Comparison of ENCODE assay signal across 9 cellular contexts in genomic region chr1:216310776-216311175, GRCh38.
A peak's percentile ranks its signal among the peaks of the same experiment; 100 is the strongest.
DNase-seq lines count a peak whose midpoint lies in the region; ATAC-seq and TF ChIP-seq lines count a peak whose summit lies in the region.
"Had no signal": no experiment of that assay in that cellular context is flagged by ENCODE, and none has a peak within 500 bp of the region (broad histone marks: within the 10 kb centered on the region; RNA-seq: fewer than 3 reads in every experiment).

No MANE protein-coding gene starts in this region.

- H3K4me3 ChIP-seq in RWPE2 (ENCODE audit: severe bottlenecking), result no peak overlapping the region
- no peak overlapping the region for H3K4me3 ChIP-seq in hepatocyte

- peaks cover 11% of the 10 kb centered on the region for H3K4me1 ChIP-seq in RWPE2 (ENCODE audit: insufficient read depth, poor library complexity, severe bottlenecking)
- no peaks in the 10 kb centered on the region for H3K4me1 ChIP-seq in hepatocyte (ENCODE audit: insufficient read depth)
- H3K4me1 ChIP-seq: parathyroid adenoma had no signal

- H3K79me2 ChIP-seq in hepatocyte, result no peaks in the 10 kb centered on the region
- H3K79me2 ChIP-seq: parathyroid adenoma had no signal

- H3K36me3 Mint-ChIP-seq in activated naive CD8-positive, alpha-beta T cell treated with anti-CD3 and anti-CD28 coated beads for 36 hours, result no peaks in the 10 kb centered on the region

- no peaks in the 10 kb centered on the region for H3K4me1 Mint-ChIP-seq in activated naive CD8-positive, alpha-beta T cell treated with anti-CD3 and anti-CD28 coated beads for 36 hours

- no peak overlapping the region for H3K27ac ChIP-seq in RWPE2 (ENCODE audit: poor library complexity, severe bottlenecking)
- H3K27ac ChIP-seq in hepatocyte, result no peak overlapping the region
- H3K27ac ChIP-seq: parathyroid adenoma had no signal

- no peaks in the 10 kb centered on the region for H3K27me3 Mint-ChIP-seq in activated naive CD8-positive, alpha-beta T cell treated with anti-CD3 and anti-CD28 coated beads for 36 hours

- H3K9me3 Mint-ChIP-seq in activated naive CD8-positive, alpha-beta T cell treated with anti-CD3 and anti-CD28 coated beads for 36 hours, result peaks cover 2% of the 10 kb centered on the region

- WGBS in hepatocyte (ENCODE audit: low lambda C conversion rate, missing lambda C conversion rate), result 16% methylated on average over 4 of the region's 4 CpGs

- no peak overlapping the region for H3K4me2 ChIP-seq in hepatocyte

- H3K27ac Mint-ChIP-seq in activated naive CD8-positive, alpha-beta T cell treated with anti-CD3 and anti-CD28 coated beads for 36 hours, result no peak overlapping the region

- H3K4me3 Mint-ChIP-seq in activated naive CD8-positive, alpha-beta T cell treated with anti-CD3 and anti-CD28 coated beads for 36 hours, result no peak overlapping the region

- H2AFZ ChIP-seq in hepatocyte, result no peak overlapping the region
- H2AFZ ChIP-seq: parathyroid adenoma had no signal

- H3K9me3 ChIP-seq in RWPE2 (ENCODE audit: severe bottlenecking), result no peaks in the 10 kb centered on the region
- H3K9me3 ChIP-seq in hepatocyte (ENCODE audit: low read depth), result no peaks in the 10 kb centered on the region

- no peaks in the 10 kb centered on the region for H3K36me3 ChIP-seq in RWPE2 (ENCODE audit: low read depth)
- no peaks in the 10 kb centered on the region for H3K36me3 ChIP-seq in hepatocyte (replicated peaks; ENCODE audit: insufficient read depth, low read depth)

- ATAC-seq in RWPE2 (ENCODE audit: low read depth) (no peak), GM18858 (IDR thresholded peaks at IDR 0.05; ENCODE audit: unreplicated experiment) (no peak), omental fat pad (ENCODE audit: low FRiP score) (no peak)

- H4K20me1 ChIP-seq in hepatocyte (ENCODE audit: insufficient read depth, poor library complexity, severe bottlenecking), result no peaks in the 10 kb centered on the region

- DNase-seq in GM04504 (ENCODE audit: low read depth) (peak; percentile 23), HT1080 (ENCODE audit: low read depth) (peak; percentile 30), RWPE2 (ENCODE audit: low spot score) (no peak), hepatocyte (ENCODE audit: low spot score) (peak; percentile 50), omental fat pad (ENCODE audit: low spot score) (no peak)
- DNase-seq in activated naive CD8-positive, alpha-beta T cell treated with anti-CD3 and anti-CD28 coated beads for 36 hours, result no peak
- no peak for DNase-seq in activated CD4-positive, alpha-beta T cell treated with anti-CD3 and anti-CD28 coated beads, Interleukin-2, amount 50 U/mL, for 4 hours

- TF ChIP-seq CTCF in RWPE2 (IDR thresholded peaks at IDR 0.05; ENCODE audit: poor library complexity, severe bottlenecking) (peak; percentile 30), hepatocyte (IDR thresholded peaks at IDR 0.05; ENCODE audit: poor library complexity) (peak; percentile 52), omental fat pad (IDR thresholded peaks at IDR 0.05) (no peak)

- H3K9me2 ChIP-seq in hepatocyte (replicated peaks; ENCODE audit: insufficient read depth), result no peaks in the 10 kb centered on the region

- H3K27me3 ChIP-seq in RWPE2 (ENCODE audit: insufficient read depth, poor library complexity, severe bottlenecking), result no peaks in the 10 kb centered on the region
- H3K27me3 ChIP-seq in hepatocyte, result no peaks in the 10 kb centered on the region

Comparison
In these comparisons a context has a peak if more than half of its experiments do, and no peak if none do; other contexts are left out.
1. DNase-seq: peak in GM04504 (single experiment), HT1080 (single experiment) and hepatocyte (single experiment); none in RWPE2 (single experiment), activated naive CD8-positive, alpha-beta T cell treated with anti-CD3 and anti-CD28 coated beads for 36 hours (single experiment), activated CD4-positive, alpha-beta T cell treated with anti-CD3 and anti-CD28 coated beads, Interleukin-2, amount 50 U/mL, for 4 hours (0 of 2) and omental fat pad (single experiment).
2. CTCF ChIP-seq: peak in RWPE2 (single experiment) and hepatocyte (single experiment); none in omental fat pad (0 of 3).